13 cellular contexts compared by ENCODE assay signal in the genomic region with DNA sequence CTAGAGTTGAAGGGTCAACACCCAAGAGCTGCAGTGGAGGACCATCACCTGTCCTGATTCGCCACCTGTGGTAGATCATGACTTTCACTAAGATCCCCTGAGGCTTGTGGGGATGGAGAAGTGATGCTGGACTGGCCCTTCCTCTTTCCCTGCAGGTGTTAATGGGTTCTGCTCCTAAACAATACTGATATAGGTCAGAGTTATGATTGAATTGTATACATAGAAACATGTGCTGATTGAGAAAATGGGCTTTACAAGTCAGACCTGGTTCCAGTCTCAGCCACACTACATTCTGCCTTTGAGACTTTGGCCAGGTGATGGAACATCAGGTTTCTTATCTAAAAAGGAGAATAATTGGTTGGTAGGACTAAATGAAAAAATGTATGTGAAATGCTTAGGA.
DNase-seq lines count a peak whose midpoint lies in the region; ATAC-seq and TF ChIP-seq lines count a peak whose summit lies in the region.
"Had no signal": no experiment of that assay in that cellular context is flagged by ENCODE, and none has a peak within 500 bp of the region (broad histone marks: within the 10 kb centered on the region; RNA-seq: fewer than 3 reads in every experiment).

No MANE protein-coding gene starts in this region.

- no peaks in the 10 kb centered on the region for H3K27me3 ChIP-seq in body of pancreas
- H3K27me3 ChIP-seq: left lung had no signal

- no peaks in the 10 kb centered on the region for H3K9me3 ChIP-seq in body of pancreas
- H3K9me3 ChIP-seq: left lung had no signal

- 100% methylated on average over 1 of the region's 1 CpG for WGBS in body of pancreas, 2 donors

- peaks cover 6% of the 10 kb centered on the region for H3K4me1 ChIP-seq in body of pancreas
- H3K4me1 ChIP-seq: left lung had no signal

- DNase-seq in activated naive CD8-positive, alpha-beta T cell treated with anti-CD3 and anti-CD28 coated beads for 36 hours = no peak
- DNase-seq in NCI-H748 (lab: John Stamatoyannopoulos, UW; ENCODE audit: unreplicated experiment) (no peak), NK-92 (lab: John Stamatoyannopoulos, UW; ENCODE audit: unreplicated experiment) (no peak), body of pancreas (no peak)
- DNase-seq: activated CD4-positive, alpha-beta T cell treated with anti-CD3 and anti-CD28 coated beads for 4 hours; left lung; NCI-H69; occipital lobe; stimulated activated naive CD4-positive, alpha-beta T cell had no signal

- ATAC-seq in HG02642 (IDR thresholded peaks at IDR 0.05; ENCODE audit: poor library complexity, unreplicated experiment) (peak; percentile 44), HG03442 (IDR thresholded peaks at IDR 0.05; ENCODE audit: unreplicated experiment) (peak; percentile 15), body of pancreas (no peak)

- no peaks in the 10 kb centered on the region for H3K36me3 Mint-ChIP-seq in activated naive CD8-positive, alpha-beta T cell
- peaks cover 3% of the 10 kb centered on the region for H3K36me3 Mint-ChIP-seq in activated naive CD8-positive, alpha-beta T cell treated with anti-CD3 and anti-CD28 coated beads for 36 hours
- H3K36me3 Mint-ChIP-seq in stimulated activated naive CD8-positive, alpha-beta T cell treated with anti-CD3 and anti-CD28 coated beads, Interleukin-15, Interleukin-2, amounts not matched to agents 100 ng/mL and 50 ng/mL, for 24 hours (ENCODE audit: low read depth) = no peaks in the 10 kb centered on the region

- no peaks in the 10 kb centered on the region for H3K9me3 Mint-ChIP-seq in activated naive CD8-positive, alpha-beta T cell (ENCODE audit: low read depth)
- H3K9me3 Mint-ChIP-seq in activated naive CD8-positive, alpha-beta T cell treated with anti-CD3 and anti-CD28 coated beads for 36 hours = no peaks in the 10 kb centered on the region
- no peaks in the 10 kb centered on the region for H3K9me3 Mint-ChIP-seq in stimulated activated naive CD8-positive, alpha-beta T cell treated with anti-CD3 and anti-CD28 coated beads, Interleukin-15, Interleukin-2, amounts not matched to agents 100 ng/mL and 50 ng/mL, for 24 hours

- no peak for TF ChIP-seq CTCF in body of pancreas (IDR thresholded peaks at IDR 0.05)

- peaks cover 20% of the 10 kb centered on the region for H3K4me1 Mint-ChIP-seq in activated naive CD8-positive, alpha-beta T cell (ENCODE audit: low read depth)
- H3K4me1 Mint-ChIP-seq in activated naive CD8-positive, alpha-beta T cell treated with anti-CD3 and anti-CD28 coated beads for 36 hours = peaks cover 21% of the 10 kb centered on the region
- peaks cover 40% of the 10 kb centered on the region for H3K4me1 Mint-ChIP-seq in stimulated activated naive CD8-positive, alpha-beta T cell treated with anti-CD3 and anti-CD28 coated beads, Interleukin-15, Interleukin-2, amounts not matched to agents 100 ng/mL and 50 ng/mL, for 24 hours (ENCODE audit: low read depth)

- H3K4me3 Mint-ChIP-seq in activated naive CD8-positive, alpha-beta T cell = no peak overlapping the region
- no peak overlapping the region for H3K4me3 Mint-ChIP-seq in activated naive CD8-positive, alpha-beta T cell treated with anti-CD3 and anti-CD28 coated beads for 36 hours
- H3K4me3 Mint-ChIP-seq in stimulated activated naive CD8-positive, alpha-beta T cell treated with anti-CD3 and anti-CD28 coated beads, Interleukin-15, Interleukin-2, amounts not matched to agents 100 ng/mL and 50 ng/mL, for 24 hours = no peak overlapping the region

- no peaks in the 10 kb centered on the region for H3K36me3 ChIP-seq in body of pancreas (replicated peaks in 1 of 2; ENCODE audit: insufficient read depth in 1 of 2, low read depth in 2 of 2)
- H3K36me3 ChIP-seq: left lung had no signal

- intact Hi-C loops in body of pancreas (cut with DNase I) = no loop called here

- H3K27ac Mint-ChIP-seq in activated naive CD8-positive, alpha-beta T cell = peak overlapping the region; percentile 70
- H3K27ac Mint-ChIP-seq in activated naive CD8-positive, alpha-beta T cell treated with anti-CD3 and anti-CD28 coated beads for 36 hours = no peak overlapping the region
- H3K27ac Mint-ChIP-seq in stimulated activated naive CD8-positive, alpha-beta T cell treated with anti-CD3 and anti-CD28 coated beads, Interleukin-15, Interleukin-2, amounts not matched to agents 100 ng/mL and 50 ng/mL, for 24 hours = peak overlapping the region; percentile 60

- TF ChIP-seq POLR2A in body of pancreas (IDR thresholded peaks at IDR 0.05) = no peak

- H3K27ac ChIP-seq in body of pancreas = no peak overlapping the region
- H3K27ac ChIP-seq: left lung had no signal

- H3K27me3 Mint-ChIP-seq in activated naive CD8-positive, alpha-beta T cell = no peaks in the 10 kb centered on the region
- H3K27me3 Mint-ChIP-seq in activated naive CD8-positive, alpha-beta T cell treated with anti-CD3 and anti-CD28 coated beads for 36 hours = no peaks in the 10 kb centered on the region
- H3K27me3 Mint-ChIP-seq in stimulated activated naive CD8-positive, alpha-beta T cell treated with anti-CD3 and anti-CD28 coated beads, Interleukin-15, Interleukin-2, amounts not matched to agents 100 ng/mL and 50 ng/mL, for 24 hours = no peaks in the 10 kb centered on the region

- H3K4me3 ChIP-seq in body of pancreas = no peak overlapping the region
- H3K4me3 ChIP-seq: left lung had no signal
